ENCODE assay signal across 28 cellular contexts in the genomic region with DNA sequence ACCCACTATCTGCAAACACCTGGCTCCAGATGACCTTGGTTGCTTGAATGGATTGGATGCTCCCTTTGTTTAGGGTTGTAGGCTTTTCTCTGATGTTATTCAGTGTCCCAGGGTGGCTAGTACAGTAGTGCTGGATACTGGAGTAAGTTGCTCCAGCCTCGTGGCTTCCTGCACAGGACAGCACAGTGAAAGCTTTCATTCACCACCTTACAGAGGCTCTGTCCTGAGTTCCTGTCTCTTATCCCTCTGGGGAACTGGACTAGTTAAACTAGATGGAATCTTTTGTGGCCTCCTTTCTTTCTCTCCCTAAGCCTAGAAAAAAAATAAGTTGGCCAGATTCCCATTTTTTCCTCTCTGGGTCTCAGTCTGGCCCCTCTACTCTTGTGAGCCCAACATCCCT.
"Had no signal": no experiment of that assay in that cellular context is flagged by ENCODE, and none has a peak within 500 bp of the region (broad histone marks: within the 10 kb centered on the region; RNA-seq: fewer than 3 reads in every experiment).

No MANE protein-coding gene starts in this region.

- H3K27ac ChIP-seq: left lung, lower lobe of right lung, ovary, right atrium auricular region, right lobe of liver, stomach, testis, thyroid gland, transverse colon, upper lobe of left lung, vagina had no signal

- H3K9me3 ChIP-seq: left lung, lower lobe of right lung, ovary, right atrium auricular region, right lobe of liver, stomach, testis, thyroid gland, transverse colon, upper lobe of left lung, vagina had no signal

- H3K27me3 ChIP-seq: left lung, ovary, right atrium auricular region, right lobe of liver, stomach, testis, thyroid gland, transverse colon, upper lobe of left lung, vagina had no signal

- DNase-seq: hypothalamus; immature natural killer cell; kidney; left colon; left lung; lower lobe of right lung; mammary epithelial cell; mesenchymal stem cell; naive B cell; natural killer cell; ovary; right lobe of liver; stimulated activated CD4-positive, alpha-beta T cell treated with anti-CD3 and anti-CD28 coated beads, Interleukin-1b, Interleukin-23, amount 100 ng/mL, for 48 hours; stimulated activated CD4-positive, alpha-beta T cell treated with anti-CD3 and anti-CD28 coated beads, Interleukin-2, amount 100 ng/mL, for 48 hours; stimulated activated CD4-positive, alpha-beta T cell treated with anti-CD3 and anti-CD28 coated beads, Interleukin-4, amount 100 ng/mL, for 4 hours; stimulated activated CD8-positive, alpha-beta memory T cell treated with anti-CD3 and anti-CD28 coated beads, Interleukin-4, amount 100 ng/mL, for 48 hours; stimulated activated naive B cell treated with anti-CD40 and anti-IgM and Interleukin-4, amounts not matched to agents 10 μg/mL and 1 μg/mL and 100 μg/mL, for 72 hours; stimulated activated naive CD8-positive, alpha-beta T cell treated with anti-CD3 and anti-CD28 coated beads, Interleukin-15, Interleukin-2, amounts not matched to agents 100 U/mL and 50 U/mL, for 24 hours; stomach; testis; thyroid gland; transverse colon; upper lobe of left lung had no signal

- H3K4me1 ChIP-seq: lower lobe of right lung, right atrium auricular region, right lobe of liver, stomach, testis, thyroid gland, transverse colon, upper lobe of left lung, vagina had no signal

- H3K9me3 Mint-ChIP-seq: immature natural killer cell; mesothelial cell of epicardium; naive B cell; natural killer cell; stimulated activated naive B cell treated with anti-CD40 and anti-IgM and Interleukin-4, amounts not matched to agents 10 μg/mL and 1 μg/mL and 100 μg/mL, for 72 hours had no signal

- H3K4me3 Mint-ChIP-seq: immature natural killer cell; mesothelial cell of epicardium; naive B cell; natural killer cell; stimulated activated naive B cell treated with anti-CD40 and anti-IgM and Interleukin-4, amounts not matched to agents 10 μg/mL and 1 μg/mL and 100 μg/mL, for 72 hours had no signal

- H3K4me1 Mint-ChIP-seq: immature natural killer cell, mesothelial cell of epicardium had no signal

- H3K4me3 ChIP-seq: left lung, lower lobe of right lung, ovary, right atrium auricular region, right lobe of liver, smooth muscle cell, stomach, testis, thyroid gland, transverse colon, upper lobe of left lung, vagina had no signal

- H3K36me3 ChIP-seq: ovary had no signal

- ATAC-seq: left colon; left lung; lower lobe of right lung; natural killer cell; right lobe of liver; stimulated activated naive B cell treated with anti-CD40 and anti-IgM and Interleukin-4, amounts not matched to agents 10 μg/mL and 1 μg/mL and 100 μg/mL, for 72 hours; stimulated activated naive CD8-positive, alpha-beta T cell treated with anti-CD3 and anti-CD28 coated beads, Interleukin-15, Interleukin-2, amounts not matched to agents 100 U/mL and 50 U/mL, for 24 hours had no signal

- H3K27me3 Mint-ChIP-seq: naive B cell; progenitor cell of endocrine pancreas; stimulated activated naive B cell treated with anti-CD40 and anti-IgM and Interleukin-4, amounts not matched to agents 10 μg/mL and 1 μg/mL and 100 μg/mL, for 72 hours had no signal

- H3K27ac Mint-ChIP-seq: mesothelial cell of epicardium, natural killer cell, progenitor cell of endocrine pancreas had no signal

- H3K4me2 ChIP-seq: smooth muscle cell had no signal
